Comparison of ENCODE assay signal across 9 cellular contexts in genomic region chr16:87951550-87952538, GRCh38. TPM values are rescaled to one million over a fixed set of nuclear protein-coding genes. Genes with fewer than 3 reads are reported as not detected.
A peak's percentile ranks its signal among the peaks of the same experiment; 100 is the strongest.
DNase-seq lines count a peak whose midpoint lies in the region; ATAC-seq and TF ChIP-seq lines count a peak whose summit lies in the region.
"Had no signal": no experiment of that assay in that cellular context is flagged by ENCODE, and none has a peak within 500 bp of the region (broad histone marks: within the 10 kb centered on the region; RNA-seq: fewer than 3 reads in every experiment).

No MANE protein-coding gene starts in this region.

- peaks cover 22% of the 10 kb centered on the region for H3K36me3 Mint-ChIP-seq in activated CD8-positive, alpha-beta T cell treated with anti-CD3 and anti-CD28 coated beads for 36 hours (ENCODE audit: low read depth)

- peak overlapping the region; percentile 88 for H3K4me3 Mint-ChIP-seq in activated CD8-positive, alpha-beta T cell treated with anti-CD3 and anti-CD28 coated beads for 36 hours

- H3K27ac ChIP-seq in heart left ventricle: peak overlapping the region; percentile 92 to 99 (median 96)
- peak overlapping the region; percentile 98 for H3K27ac ChIP-seq in rectal smooth muscle tissue (ENCODE audit: low read depth, low read length)

- H3K9me3 ChIP-seq in heart left ventricle: no peaks in the 10 kb centered on the region

- ATAC-seq in HG03354 (IDR thresholded peaks at IDR 0.05; ENCODE audit: poor library complexity, severe bottlenecking, unreplicated experiment) (peak; percentile 4), heart left ventricle (no peak)
- ATAC-seq in activated CD8-positive, alpha-beta T cell treated with anti-CD3 and anti-CD28 coated beads for 36 hours: no peak

- H3K9ac ChIP-seq in rectal smooth muscle tissue (ENCODE audit: low read length): peak overlapping the region; percentile 92

- H3K27ac Mint-ChIP-seq in activated CD8-positive, alpha-beta T cell treated with anti-CD3 and anti-CD28 coated beads for 36 hours: peak overlapping the region; percentile 99

- H3K4me3 ChIP-seq in heart left ventricle (peak overlapping the region; percentile 76 to 99 (median 95)), rectal smooth muscle tissue (ENCODE audit: low read length) (peak overlapping the region; percentile 83)

- no peak for TF ChIP-seq CTCF in activated CD8-positive, alpha-beta T cell treated with anti-CD3 and anti-CD28 coated beads for 36 hours (IDR thresholded peaks at IDR 0.05)
- peak in 2 of 12 donors; percentile 20 to 31 for TF ChIP-seq CTCF in heart left ventricle (IDR thresholded peaks at IDR 0.05)

- H3K27me3 Mint-ChIP-seq in activated CD8-positive, alpha-beta T cell treated with anti-CD3 and anti-CD28 coated beads for 36 hours: no peaks in the 10 kb centered on the region

- POLR2A ChIA-PET in activated CD8-positive, alpha-beta T cell treated with anti-CD3 and anti-CD28 coated beads for 36 hours (lab: Charles Lee): interaction anchor here (0.7 to 1.9 kb wide), 8 partner anchors 9 to 84 kb away, joined by 3 to 10 read pairs (median 3); no protein-coding TSS in a partner anchor

- CTCF ChIA-PET in activated CD8-positive, alpha-beta T cell treated with anti-CD3 and anti-CD28 coated beads for 36 hours (lab: Charles Lee): interaction anchor here (0.6 to 2.0 kb wide), 12 partner anchors 8 to 173 kb away, joined by 3 to 12 read pairs (median 3); no protein-coding TSS in a partner anchor

- H3K27me3 ChIP-seq in heart left ventricle: no peaks in the 10 kb centered on the region
- H3K27me3 ChIP-seq in rectal smooth muscle tissue (ENCODE audit: control insufficient read depth, insufficient read depth, low read length): no peaks in the 10 kb centered on the region

- peaks cover 58% of the 10 kb centered on the region for H3K4me1 Mint-ChIP-seq in activated CD8-positive, alpha-beta T cell treated with anti-CD3 and anti-CD28 coated beads for 36 hours (ENCODE audit: low read depth)

- TF ChIP-seq POLR2A in heart left ventricle (IDR thresholded peaks at IDR 0.05): no peak

- peaks cover 0 to 71% (median 34%) of the 10 kb centered on the region in 12 donors for H3K4me1 ChIP-seq in heart left ventricle
- H3K4me1 ChIP-seq in rectal smooth muscle tissue (ENCODE audit: control insufficient read depth, insufficient read depth, low read length): peaks cover 3% of the 10 kb centered on the region

- intact Hi-C loops in activated CD8-positive, alpha-beta T cell treated with anti-CD3 and anti-CD28 coated beads for 36 hours (cut with micrococcal nuclease): no loop called here
- intact Hi-C loops in heart left ventricle (cut with DNase I): loop anchor here in 1 of 10 donors (10.0 kb wide), 1 partner anchor 583 kb away; no protein-coding TSS in a partner anchor

- peak; percentile 32 for DNase-seq in stimulated activated naive CD4-positive, alpha-beta T cell treated with Interleukin-2 at 50 U/mL for 16 hours (lab: John Stamatoyannopoulos, UW)
- no peak for DNase-seq in stimulated activated naive CD4-positive, alpha-beta T cell (lab: John Stamatoyannopoulos, UW)
- DNase-seq in activated CD8-positive, alpha-beta T cell treated with anti-CD3 and anti-CD28 coated beads for 36 hours: peak; percentile 35
- DNase-seq in heart left ventricle (peak in 2 of 5 donors; percentile 49 to 56), NCI-H146 (lab: John Stamatoyannopoulos, UW) (no peak), HCEC 1CT (no peak)

- WGBS in heart left ventricle, 4 donors: 2 to 4% (median 3%) methylated on average over 47 to 82 of the region's 82 CpGs

- no peaks in the 10 kb centered on the region for H3K9me3 Mint-ChIP-seq in activated CD8-positive, alpha-beta T cell treated with anti-CD3 and anti-CD28 coated beads for 36 hours

- H3K36me3 ChIP-seq in heart left ventricle: peaks cover 0 to 9% (median 0%) of the 10 kb centered on the region in 9 donors
- H3K36me3 ChIP-seq in rectal smooth muscle tissue (ENCODE audit: control insufficient read depth, insufficient read depth, low read length): no peaks in the 10 kb centered on the region

RNA-seq across cellular contexts. Expression of gene BANP, which starts 0.6 kb away (rescaled TPM):
- total RNA-seq in activated CD8-positive, alpha-beta T cell treated with anti-CD3 and anti-CD28 coated beads for 36 hours: 10 to 100 TPM; 32.1 to 36.1 TPM
- total RNA-seq in heart left ventricle: 10 to 100 TPM; 11.9 to 20.7 (median 14.3) TPM
- 1 to 10 TPM; 7.2 to 9.2 TPM for polyA plus RNA-seq in heart left ventricle

RNA-seq across cellular contexts. Expression of gene CA5A, which starts 15.5 kb away (rescaled TPM):
- not detected for total RNA-seq in activated CD8-positive, alpha-beta T cell treated with anti-CD3 and anti-CD28 coated beads for 36 hours
- total RNA-seq in heart left ventricle: under 1 TPM in 2 of 9 donors, not detected in 7; 0.25 to 0.44 TPM
- polyA plus RNA-seq in heart left ventricle: under 1 TPM in 1 of 2 donors, not detected in 1; 0.08 TPM
- total RNA-seq: HT1080 had no signal

Comparison
In these comparisons a context has a peak if more than half of its experiments do, and no peak if none do; other contexts are left out.
1. DNase-seq: peak in stimulated activated naive CD4-positive, alpha-beta T cell treated with Interleukin-2 at 50 U/mL for 16 hours (single experiment) and activated CD8-positive, alpha-beta T cell treated with anti-CD3 and anti-CD28 coated beads for 36 hours (single experiment); none in stimulated activated naive CD4-positive, alpha-beta T cell (0 of 6), NCI-H146 (single experiment) and HCEC 1CT (single experiment).